In genomic region chr1:94411217-94411616, GRCh38 we compare ENCODE assay signal across 13 cellular contexts. TPM values are rescaled to one million over a fixed set of nuclear protein-coding genes. Genes with fewer than 3 reads are reported as not detected.
DNase-seq lines count a peak whose midpoint lies in the region; ATAC-seq, FAIRE-seq and TF ChIP-seq lines count a peak whose summit lies in the region.
"Had no signal": no experiment of that assay in that cellular context is flagged by ENCODE, and none has a peak within 500 bp of the region (broad histone marks: within the 10 kb centered on the region; RNA-seq: fewer than 3 reads in every experiment).

No MANE protein-coding gene starts in this region.

- intact Hi-C loops in kidney (cut with DNase I): no loop called here
- intact Hi-C loops in mucosa of descending colon (cut with DNase I, micrococcal nuclease): no loop called here

- ATAC-seq in GM19025 (IDR thresholded peaks at IDR 0.05; ENCODE audit: low read depth, unreplicated experiment): peak; percentile 47
- peak; percentile 63 for ATAC-seq in GM21825 (IDR thresholded peaks at IDR 0.05; ENCODE audit: unreplicated experiment)
- peak; percentile 92 for ATAC-seq in HG03342 (IDR thresholded peaks at IDR 0.05; ENCODE audit: unreplicated experiment)
- no peak for ATAC-seq in mucosa of descending colon

- no peak overlapping the region for H3K9ac ChIP-seq in kidney (ENCODE audit: low read length in 2 of 2)

- no peak overlapping the region for H3K4me3 ChIP-seq in kidney (ENCODE audit: low read length in 2 of 2)
- no peak overlapping the region for H3K4me3 ChIP-seq in mucosa of descending colon
- H3K4me3 ChIP-seq: right atrium auricular region, SK-N-MC had no signal

- no peak overlapping the region for H3K27ac ChIP-seq in kidney (ENCODE audit: low read depth in 2 of 2, low read length in 2 of 2)
- H3K27ac ChIP-seq: right atrium auricular region, SK-N-MC had no signal

- no peaks in the 10 kb centered on the region for H3K9me3 ChIP-seq in kidney (ENCODE audit: control insufficient read depth in 1 of 2, low read length in 2 of 2)
- no peaks in the 10 kb centered on the region for H3K9me3 ChIP-seq in mucosa of descending colon
- H3K9me3 ChIP-seq: right atrium auricular region had no signal

- H3K36me3 ChIP-seq in kidney (ENCODE audit: control insufficient read depth in 1 of 2, insufficient read depth in 2 of 2, low read length in 2 of 2): no peaks in the 10 kb centered on the region
- no peaks in the 10 kb centered on the region for H3K36me3 ChIP-seq in mucosa of descending colon (ENCODE audit: low read depth)
- H3K36me3 ChIP-seq: right atrium auricular region had no signal

- H3K4me1 ChIP-seq in kidney (ENCODE audit: control insufficient read depth in 1 of 2, insufficient read depth in 1 of 2, low read depth in 1 of 2, low read length in 2 of 2) (no peaks in the 10 kb centered on the region), mucosa of descending colon (ENCODE audit: low read depth) (no peaks in the 10 kb centered on the region)
- H3K4me1 ChIP-seq: right atrium auricular region had no signal

- no peak for TF ChIP-seq CTCF in kidney (IDR thresholded peaks at IDR 0.05; ENCODE audit: borderline replicate concordance, extremely low read depth, insufficient read depth)
- no peak for TF ChIP-seq CTCF in mucosa of descending colon (IDR thresholded peaks at IDR 0.05)

- FAIRE-seq in kidney (lab: Jason Lieb, UNC): no peak

- DNase-seq in kidney glomerular epithelial cell (lab: John Stamatoyannopoulos, UW) (peak; percentile 4), NCI-H2107 treated with DMSO at 0.1 percent for 48 hours (lab: John Stamatoyannopoulos, UW; ENCODE audit: unreplicated experiment) (no peak), cerebellar nuclear complex (lab: John Stamatoyannopoulos, UW) (no peak), kidney (no peak), mucosa of descending colon (no peak)
- DNase-seq: activated naive CD8-positive, alpha-beta T cell treated with anti-CD3 and anti-CD28 coated beads for 36 hours; dermis blood vessel endothelial cell; NCI-H446 had no signal

RNA-seq across cellular contexts. Expression of gene ABCD3, which starts 7.0 kb away (rescaled TPM):
- total RNA-seq in kidney: 65.1 TPM
- polyA plus RNA-seq in kidney (ENCODE audit: insufficient read depth, low read depth, low replicate concordance): 43.2 TPM
- 100 to 1,000 TPM in 1 of 3 donors, 10 to 100 TPM in 2; 67.9 to 102 (median 99.3) TPM for total RNA-seq in mucosa of descending colon
